2 cellular contexts compared by ENCODE assay signal in the genomic region with DNA sequence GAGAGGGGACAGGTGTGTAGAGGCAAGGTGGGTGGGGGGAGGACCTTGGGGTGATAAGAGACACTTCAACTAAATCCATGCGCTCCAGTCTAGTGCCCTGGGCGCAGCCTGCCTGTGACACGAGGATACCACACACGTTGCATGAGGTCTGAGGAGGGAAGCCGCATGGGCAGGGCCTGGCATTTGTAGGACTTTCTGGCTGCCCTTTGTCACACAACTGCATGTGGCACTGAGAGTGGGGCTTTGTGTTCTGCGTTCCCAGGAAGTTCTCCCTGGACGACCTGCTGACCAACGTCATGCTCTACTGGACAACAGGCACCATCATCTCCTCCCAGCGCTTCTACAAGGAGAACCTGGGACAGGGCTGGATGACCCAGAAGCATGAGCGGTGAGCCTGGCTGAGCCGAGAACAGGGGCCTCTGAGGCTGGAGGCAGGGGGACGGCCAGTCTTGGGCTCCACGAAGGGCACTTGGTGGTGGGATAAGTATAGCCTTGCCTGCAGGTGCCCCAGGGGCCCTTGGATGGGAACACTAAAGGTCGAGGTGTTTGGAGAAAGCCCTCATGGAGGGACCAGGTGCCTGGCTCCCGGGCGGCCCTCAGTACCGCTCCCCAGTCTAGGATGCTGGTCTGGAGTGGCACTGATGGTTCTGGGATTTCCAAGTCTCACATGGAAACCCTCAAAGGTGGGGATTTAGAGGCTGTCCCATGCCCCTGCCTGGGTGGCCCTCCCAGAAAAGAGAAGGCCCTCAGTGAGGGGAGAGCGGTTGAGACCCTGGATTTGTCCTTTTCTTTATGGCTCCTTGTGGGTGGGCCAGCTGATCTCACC.
A peak's percentile ranks its signal among the peaks of the same experiment; 100 is the strongest.
TF ChIP-seq lines count a peak whose summit lies in the region.

No MANE protein-coding gene starts in this region.

TF ChIP-seq in Ishikawa, 13 proteins besides CTCF, POLR2A, EP300 and RAD21:
- TF ChIP-seq TEAD4 (IDR thresholded peaks at IDR 0.05) (no peak), ZBTB7A (IDR thresholded peaks at IDR 0.05; ENCODE audit: low read depth) (no peak)
- TF ChIP-seq, protein P1, sequence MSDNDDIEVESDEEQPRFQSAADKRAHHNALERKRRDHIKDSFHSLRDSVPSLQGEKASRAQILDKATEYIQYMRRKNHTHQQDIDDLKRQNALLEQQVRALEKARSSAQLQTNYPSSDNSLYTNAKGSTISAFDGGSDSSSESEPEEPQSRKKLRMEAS (IDR thresholded peaks at IDR 0.05) = 0 out of 2 replicates have a peak, but pooled peaks have one; percentile 18

TF ChIP-seq in H1, 55 proteins besides CTCF, POLR2A, EP300 and RAD21:
- TF ChIP-seq POLR2AphosphoS5 (IDR thresholded peaks at IDR 0.05; ENCODE audit: low read depth, low read length) = peak; percentile 59
- no peak for TF ChIP-seq GTF2F1 (IDR thresholded peaks at IDR 0.05; ENCODE audit: borderline replicate concordance, low read depth, low read length)
